ENCODE assay signal across 9 cellular contexts in the genomic region with DNA sequence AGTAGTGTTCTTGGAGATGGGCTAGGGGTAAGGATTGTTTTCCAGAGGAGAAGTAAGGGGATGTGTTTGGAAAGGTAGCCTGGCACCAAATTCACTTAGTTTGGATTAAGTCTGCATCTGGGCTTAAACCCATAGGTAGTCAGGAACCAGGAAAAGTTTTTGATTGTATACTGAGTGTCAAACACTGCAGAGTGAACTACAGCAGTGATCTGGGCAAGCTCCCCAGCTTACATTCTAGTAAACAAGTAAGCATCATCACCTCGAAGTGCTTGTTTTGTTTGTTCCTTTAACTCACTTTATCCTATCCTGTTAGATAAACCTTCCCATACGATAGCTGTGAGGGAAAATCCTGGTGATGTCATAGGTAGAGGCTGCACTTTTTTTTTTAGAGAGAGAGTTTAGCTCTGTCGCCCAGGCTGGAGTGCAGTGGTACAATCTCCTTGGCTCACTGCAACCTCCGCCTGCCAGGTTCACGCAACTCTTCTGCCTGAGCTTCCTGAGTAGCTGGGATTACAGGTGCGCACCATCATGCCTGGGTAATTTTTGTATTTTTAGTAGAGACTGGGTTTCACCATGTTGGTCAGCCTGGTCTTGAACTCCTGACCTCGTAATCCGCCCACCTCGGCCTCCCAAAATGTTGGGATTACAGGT. TPM values are rescaled to one million over a fixed set of nuclear protein-coding genes. Genes with fewer than 3 reads are reported as not detected.
DNase-seq lines count a peak whose midpoint lies in the region; ATAC-seq and TF ChIP-seq lines count a peak whose summit lies in the region.
"Had no signal": no experiment of that assay in that cellular context is flagged by ENCODE, and none has a peak within 500 bp of the region (broad histone marks: within the 10 kb centered on the region; RNA-seq: fewer than 3 reads in every experiment).

No MANE protein-coding gene starts in this region.

- no peaks in the 10 kb centered on the region for H3K9me2 ChIP-seq in GM23338 (ENCODE audit: insufficient read depth)

- peaks cover 71% of the 10 kb centered on the region for H3K36me3 Mint-ChIP-seq in GM23338 (ENCODE audit: low read depth)
- H3K36me3 Mint-ChIP-seq in activated CD4-positive, alpha-beta memory T cell treated with anti-CD3 and anti-CD28 coated beads, Interleukin-2, amount 10 ng/mL, durations not matched to agents 7 days and 5 days (ENCODE audit: low read depth): peaks cover 63% of the 10 kb centered on the region

- H3K27ac Mint-ChIP-seq in GM23338: peak overlapping the region; percentile 88
- H3K27ac Mint-ChIP-seq in activated CD4-positive, alpha-beta memory T cell treated with anti-CD3 and anti-CD28 coated beads, Interleukin-2, amount 10 ng/mL, durations not matched to agents 7 days and 5 days: peak overlapping the region; percentile 11

- peak overlapping the region; percentile 98 for H3K4me2 ChIP-seq in GM23338

- peaks cover 58% of the 10 kb centered on the region for H4K20me1 ChIP-seq in GM23338 (replicated peaks; ENCODE audit: insufficient read depth)

- peaks cover 53% of the 10 kb centered on the region for H3K36me3 ChIP-seq in GM23338 (ENCODE audit: insufficient read depth)
- peaks cover 69% of the 10 kb centered on the region for H3K36me3 ChIP-seq in iPS-20b (ENCODE audit: insufficient read depth, low read depth, low read length)
- peaks cover 3 to 62% (median 56%) of the 10 kb centered on the region in 9 donors for H3K36me3 ChIP-seq in heart right ventricle

- 0 out of 2 replicates have a peak overlapping the region, but pooled peaks have one; percentile 7 for H3K4me3 ChIP-seq in AG04450 (ENCODE audit: low read depth, low read length)
- H3K4me3 ChIP-seq in GM23338: peak overlapping the region; percentile 94
- H3K4me3 ChIP-seq in iPS-20b (ENCODE audit: low read length): peak overlapping the region; percentile 99
- no peak overlapping the region for H3K4me3 ChIP-seq in heart right ventricle

- H3K9me3 ChIP-seq in AG04450 (ENCODE audit: control insufficient read depth, insufficient read depth, low read length): no peaks in the 10 kb centered on the region; the same call in 1 of the 2 replicates
- H3K9me3 ChIP-seq in iPS-20b (ENCODE audit: insufficient read depth, low read depth, low read length): no peaks in the 10 kb centered on the region
- no peaks in the 10 kb centered on the region for H3K9me3 ChIP-seq in heart right ventricle

- H3K9ac ChIP-seq in iPS-20b (ENCODE audit: low read depth, low read length): peak overlapping the region; percentile 99; the same call in 1 of the 2 replicates

- peaks cover 68% of the 10 kb centered on the region for H3K79me2 ChIP-seq in GM23338 (replicated peaks; ENCODE audit: insufficient read depth)

- CTCF ChIA-PET in AG04450 (lab: Charles Lee): interaction anchor here (0.8 to 1.7 kb wide), 3 partner anchors 10 to 11 kb away, joined by 7 to 10 read pairs (median 10); no protein-coding TSS in a partner anchor
- CTCF ChIA-PET in activated CD4-positive, alpha-beta memory T cell treated with anti-CD3 and anti-CD28 coated beads, Interleukin-2, amount 10 ng/mL, durations not matched to agents 7 days and 5 days (lab: Charles Lee): interaction anchor here (1.8 kb wide), 1 partner anchor 11 kb away, joined by 12 read pairs; no protein-coding TSS in a partner anchor

- H3K4me1 Mint-ChIP-seq in GM23338: peaks cover 54% of the 10 kb centered on the region
- peaks cover 62% of the 10 kb centered on the region for H3K4me1 Mint-ChIP-seq in activated CD4-positive, alpha-beta memory T cell treated with anti-CD3 and anti-CD28 coated beads, Interleukin-2, amount 10 ng/mL, durations not matched to agents 7 days and 5 days

- TF ChIP-seq CTCF in AG04450 (IDR thresholded peaks at IDR 0.05; ENCODE audit: low read depth, low read length) (no peak), GM23338 (conservative IDR thresholded peaks at IDR 0.05; ENCODE audit: low read depth in 2 of 2) (no peak), heart right ventricle (IDR thresholded peaks at IDR 0.05) (no peak)

- 77% methylated on average over 9 of the region's 9 CpGs for WGBS in heart right ventricle, 2 donors

- peaks cover 59% of the 10 kb centered on the region for H3F3A ChIP-seq in GM23338 (replicated peaks; ENCODE audit: low read depth)

- H3K27me3 ChIP-seq in AG04450 (ENCODE audit: control insufficient read depth, insufficient read depth, low read length) (no peaks in the 10 kb centered on the region), GM23338 (ENCODE audit: insufficient read depth) (no peaks in the 10 kb centered on the region), iPS-20b (ENCODE audit: insufficient read depth, low read length) (no peaks in the 10 kb centered on the region), heart right ventricle (no peaks in the 10 kb centered on the region)

- DNase-seq in AG04450 (ENCODE audit: low read depth, low spot score) (no peak), GM23338 (ENCODE audit: low spot score) (no peak), NCI-H1436 treated with DMSO at 0.1 percent for 48 hours (lab: John Stamatoyannopoulos, UW) (no peak), heart right ventricle (no peak), HUDEP-2 (lab: John Stamatoyannopoulos, UW; ENCODE audit: unreplicated experiment in 76 of 76) (no peak)
- no peak for DNase-seq in activated CD4-positive, alpha-beta memory T cell treated with anti-CD3 and anti-CD28 coated beads, Interleukin-2, amount 10 ng/mL, durations not matched to agents 7 days and 5 days
- DNase-seq in stimulated activated naive CD4-positive, alpha-beta T cell treated with Interleukin-2 at 50 U/mL for 16 hours (lab: John Stamatoyannopoulos, UW): no peak
- DNase-seq: midbrain had no signal

- intact Hi-C loops in heart right ventricle (cut with DNase I): no loop called here

- POLR2A ChIA-PET in AG04450 (lab: Yijun Ruan, JAX): no interaction called here
- POLR2A ChIA-PET in activated CD4-positive, alpha-beta memory T cell treated with anti-CD3 and anti-CD28 coated beads, Interleukin-2, amount 10 ng/mL, durations not matched to agents 7 days and 5 days (lab: Charles Lee): interaction anchor here (0.6 to 1.8 kb wide), 4 partner anchors 9 to 268 kb away, joined by 3 to 8 read pairs (median 3); no protein-coding TSS in a partner anchor

- no peak overlapping the region for H2AFZ ChIP-seq in GM23338

- ATAC-seq in GM23338: no peak
- ATAC-seq in heart right ventricle: no peak

- peak overlapping the region; percentile 100 for H3K4me3 Mint-ChIP-seq in GM23338
- H3K4me3 Mint-ChIP-seq in activated CD4-positive, alpha-beta memory T cell treated with anti-CD3 and anti-CD28 coated beads, Interleukin-2, amount 10 ng/mL, durations not matched to agents 7 days and 5 days: peak overlapping the region; percentile 82

- H3K9me3 Mint-ChIP-seq in GM23338: peaks cover 2% of the 10 kb centered on the region; the same call in 1 of the 3 replicates
- H3K9me3 Mint-ChIP-seq in activated CD4-positive, alpha-beta memory T cell treated with anti-CD3 and anti-CD28 coated beads, Interleukin-2, amount 10 ng/mL, durations not matched to agents 7 days and 5 days: no peaks in the 10 kb centered on the region

- H3K27me3 Mint-ChIP-seq in GM23338 (ENCODE audit: insufficient read depth, low read depth, poor library complexity): peaks cover 27% of the 10 kb centered on the region
- no peaks in the 10 kb centered on the region for H3K27me3 Mint-ChIP-seq in activated CD4-positive, alpha-beta memory T cell treated with anti-CD3 and anti-CD28 coated beads, Interleukin-2, amount 10 ng/mL, durations not matched to agents 7 days and 5 days

- H3K4me1 ChIP-seq in GM23338 (ENCODE audit: insufficient read depth): peaks cover 63% of the 10 kb centered on the region
- peaks cover 53% of the 10 kb centered on the region for H3K4me1 ChIP-seq in iPS-20b (ENCODE audit: insufficient read depth, low read length)
- H3K4me1 ChIP-seq in heart right ventricle: peaks cover 0 to 59% (median 21%) of the 10 kb centered on the region in 9 donors

- no peak overlapping the region for H3K27ac ChIP-seq in AG04450 (ENCODE audit: low read depth, low read length)
- peak overlapping the region; percentile 79 for H3K27ac ChIP-seq in GM23338 (ENCODE audit: low read depth)
- no peak overlapping the region for H3K27ac ChIP-seq in iPS-20b (ENCODE audit: low read length)
- no peak overlapping the region for H3K27ac ChIP-seq in heart right ventricle

TF ChIP-seq in GM23338, 12 proteins besides CTCF, POLR2A, EP300 and RAD21:
- TF ChIP-seq EZH2phosphoT487 (IDR thresholded peaks at IDR 0.05; ENCODE audit: unreplicated experiment) (no peak), NANOG (IDR thresholded peaks at IDR 0.05; ENCODE audit: borderline replicate concordance) (no peak), CREB1 (CRISPR knock-in tag; IDR thresholded peaks at IDR 0.05; ENCODE audit: low read depth) (no peak), ZNF114 (CRISPR knock-in tag; IDR thresholded peaks at IDR 0.05) (no peak)

RNA-seq across cellular contexts. Expression of gene RPS24, which starts 2.4 kb away (rescaled TPM):
- 3,086 and 3,777 TPM in 2 replicates for polyA plus RNA-seq in AG04450 (2011; rRNA removed)
- polyA minus RNA-seq in AG04450 (2011; rRNA and poly(A)+ RNA removed): 561 and 714 TPM in 2 replicates
- total RNA-seq in GM23338 (2014; rRNA removed; shearing (Covaris generic)): 2,185 and 2,362 TPM in 2 replicates
- 3,638 and 3,797 TPM in 2 replicates for polyA plus RNA-seq in GM23338 (2016; fragmentation: Nextera tagmentation; extraction: Ambion mirVana)
- 1,000 to 10,000 TPM; 1,304 to 1,323 TPM for total RNA-seq in activated CD4-positive, alpha-beta memory T cell treated with anti-CD3 and anti-CD28 coated beads, Interleukin-2, amount 10 ng/mL, durations not matched to agents 7 days and 5 days
- 100 to 1,000 TPM; 568 to 990 (median 790) TPM for total RNA-seq in heart right ventricle
- polyA plus RNA-seq in heart right ventricle: 1,000 to 10,000 TPM; 2,771 to 4,355 TPM

RNA-seq across cellular contexts. Expression of gene POLR3A, which starts 6.7 kb away (rescaled TPM):
- polyA plus RNA-seq in AG04450 (2011; rRNA removed) (15.9 and 16.3 TPM in 2 replicates), GM23338 (2016; fragmentation: Nextera tagmentation; extraction: Ambion mirVana) (10.5 and 11.6 TPM in 2 replicates), heart right ventricle (1 to 10 TPM; 4.2 to 4.6 TPM)
- 43.0 and 49.7 TPM in 2 replicates for polyA minus RNA-seq in AG04450 (2011; rRNA and poly(A)+ RNA removed)
- total RNA-seq in GM23338 (2014; rRNA removed; shearing (Covaris generic)): 35.5 and 37.2 TPM in 2 replicates
- total RNA-seq in activated CD4-positive, alpha-beta memory T cell treated with anti-CD3 and anti-CD28 coated beads, Interleukin-2, amount 10 ng/mL, durations not matched to agents 7 days and 5 days: 10 to 100 TPM; 16.6 to 16.8 TPM
- total RNA-seq in heart right ventricle: 10 to 100 TPM in 8 of 10 donors, 1 to 10 TPM in 2; 8.5 to 12.5 (median 10.8) TPM

Comparison
In these comparisons a context has a peak if more than half of its experiments do, and no peak if none do; other contexts are left out.
1. H3K4me3 ChIP-seq: peak in AG04450 (single experiment), GM23338 (single experiment) and iPS-20b (single experiment); none in heart right ventricle (0 of 10).